8 cellular contexts compared by ENCODE assay signal in genomic region chr12:50110762-50111416, GRCh38.
DNase-seq lines count a peak whose midpoint lies in the region; ATAC-seq and TF ChIP-seq lines count a peak whose summit lies in the region.

No MANE protein-coding gene starts in this region.

- no peaks in the 10 kb centered on the region for H3K36me3 ChIP-seq in neutrophil

- H3K27me3 ChIP-seq in HL-60 (ENCODE audit: insufficient read depth, poor library complexity, severe bottlenecking) = no peaks in the 10 kb centered on the region
- H3K27me3 ChIP-seq in neutrophil = no peaks in the 10 kb centered on the region

- no peaks in the 10 kb centered on the region for H3K9me3 ChIP-seq in neutrophil

- peak overlapping the region; percentile 38; the same call in 1 of the 2 replicates for H3K27ac ChIP-seq in HL-60 (replicated peaks)
- peak overlapping the region; percentile 91 for H3K27ac ChIP-seq in neutrophil

- ATAC-seq in HG02884 (IDR thresholded peaks at IDR 0.05; ENCODE audit: unreplicated experiment) = no peak
- no peak for ATAC-seq in GM18498 (IDR thresholded peaks at IDR 0.05; ENCODE audit: unreplicated experiment)
- ATAC-seq in GM19467 (IDR thresholded peaks at IDR 0.05; ENCODE audit: unreplicated experiment) = no peak

- TF ChIP-seq CTCF in HL-60 (IDR thresholded peaks at IDR 0.05; ENCODE audit: insufficient read depth, low read length) (no peak), neutrophil (IDR thresholded peaks at IDR 0.05) (no peak)

- peaks cover 10 to 17% of the 10 kb centered on the region in 2 experiments for H3K4me1 ChIP-seq in neutrophil (ENCODE audit: control insufficient read depth in 1 of 2, insufficient read depth in 1 of 2, low read depth in 1 of 2, low read length in 1 of 2)

- DNase-seq in EL (peak; percentile 65), HL-60 (ENCODE audit: low read depth in 1 of 2, low spot score in 1 of 2) (no peak), UCSD-AML1 (lab: John Stamatoyannopoulos, UW; ENCODE audit: unreplicated experiment) (peak; percentile 44), glomerular visceral epithelial cell (ENCODE audit: extremely low spot score) (peak; percentile 86)

- H3K4me3 ChIP-seq in HL-60 (replicated peaks; ENCODE audit: insufficient read depth, low read length) (peak overlapping the region; percentile 37), neutrophil (ENCODE audit: low read depth in 1 of 2, low read length in 1 of 2) (peak overlapping the region; percentile 64 to 91)

Comparison
In these comparisons a context has a peak if more than half of its experiments do, and no peak if none do; other contexts are left out.
1. DNase-seq: peak in EL (single experiment), UCSD-AML1 (single experiment) and glomerular visceral epithelial cell (single experiment); none in HL-60 (0 of 2).